ENCODE assay signal across 1 cellular context in the genomic region with DNA sequence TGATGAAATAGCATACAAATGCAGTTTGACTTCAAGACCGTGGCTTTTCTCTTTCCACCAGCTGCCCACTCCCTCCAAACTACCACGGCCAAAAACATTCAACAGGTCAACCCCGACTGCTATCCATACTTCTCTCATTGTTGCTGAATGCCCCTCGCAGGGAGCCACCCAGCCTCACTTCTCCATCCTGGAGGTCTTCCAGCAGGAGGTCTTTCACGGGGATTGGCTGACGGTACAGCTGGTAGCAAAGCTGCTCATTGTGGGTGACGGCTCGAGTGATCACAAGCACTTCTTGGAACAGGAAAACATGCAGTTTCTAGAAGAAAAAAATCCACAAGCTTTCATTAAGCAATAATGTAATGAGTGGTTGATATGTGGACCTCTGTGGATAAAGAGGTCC.
TF ChIP-seq lines count a peak whose summit lies in the region.

No MANE protein-coding gene starts in this region.

TF ChIP-seq in SK-N-SH, 30 proteins besides CTCF, POLR2A, EP300 and RAD21:
- no peak for TF ChIP-seq REST (IDR thresholded peaks at IDR 0.05; ENCODE audit: low read depth, low read length)
- TF ChIP-seq, protein P1, sequence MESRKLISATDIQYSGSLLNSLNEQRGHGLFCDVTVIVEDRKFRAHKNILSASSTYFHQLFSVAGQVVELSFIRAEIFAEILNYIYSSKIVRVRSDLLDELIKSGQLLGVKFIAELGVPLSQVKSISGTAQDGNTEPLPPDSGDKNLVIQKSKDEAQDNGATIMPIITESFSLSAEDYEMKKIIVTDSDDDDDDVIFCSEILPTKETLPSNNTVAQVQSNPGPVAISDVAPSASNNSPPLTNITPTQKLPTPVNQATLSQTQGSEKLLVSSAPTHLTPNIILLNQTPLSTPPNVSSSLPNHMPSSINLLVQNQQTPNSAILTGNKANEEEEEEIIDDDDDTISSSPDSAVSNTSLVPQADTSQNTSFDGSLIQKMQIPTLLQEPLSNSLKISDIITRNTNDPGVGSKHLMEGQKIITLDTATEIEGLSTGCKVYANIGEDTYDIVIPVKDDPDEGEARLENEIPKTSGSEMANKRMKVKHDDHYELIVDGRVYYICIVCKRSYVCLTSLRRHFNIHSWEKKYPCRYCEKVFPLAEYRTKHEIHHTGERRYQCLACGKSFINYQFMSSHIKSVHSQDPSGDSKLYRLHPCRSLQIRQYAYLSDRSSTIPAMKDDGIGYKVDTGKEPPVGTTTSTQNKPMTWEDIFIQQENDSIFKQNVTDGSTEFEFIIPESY (IDR thresholded peaks at IDR 0.05; ENCODE audit: borderline replicate concordance, low read depth): no peak
- TF ChIP-seq USF1 (IDR thresholded peaks at IDR 0.05; ENCODE audit: borderline replicate concordance, low read depth): no peak
- no peak for TF ChIP-seq JUND (IDR thresholded peaks at IDR 0.05)
- TF ChIP-seq ELF1 (IDR thresholded peaks at IDR 0.05): no peak
- TF ChIP-seq RXRA (IDR thresholded peaks at IDR 0.05; ENCODE audit: borderline replicate concordance, low read depth): no peak
- no peak for TF ChIP-seq YY1 (IDR thresholded peaks at IDR 0.05; ENCODE audit: low read depth)
- TF ChIP-seq FOXJ3 (CRISPR knock-in tag; IDR thresholded peaks at IDR 0.05): no peak
